Comparison of ENCODE assay signal across 1 cellular context in the genomic region with DNA sequence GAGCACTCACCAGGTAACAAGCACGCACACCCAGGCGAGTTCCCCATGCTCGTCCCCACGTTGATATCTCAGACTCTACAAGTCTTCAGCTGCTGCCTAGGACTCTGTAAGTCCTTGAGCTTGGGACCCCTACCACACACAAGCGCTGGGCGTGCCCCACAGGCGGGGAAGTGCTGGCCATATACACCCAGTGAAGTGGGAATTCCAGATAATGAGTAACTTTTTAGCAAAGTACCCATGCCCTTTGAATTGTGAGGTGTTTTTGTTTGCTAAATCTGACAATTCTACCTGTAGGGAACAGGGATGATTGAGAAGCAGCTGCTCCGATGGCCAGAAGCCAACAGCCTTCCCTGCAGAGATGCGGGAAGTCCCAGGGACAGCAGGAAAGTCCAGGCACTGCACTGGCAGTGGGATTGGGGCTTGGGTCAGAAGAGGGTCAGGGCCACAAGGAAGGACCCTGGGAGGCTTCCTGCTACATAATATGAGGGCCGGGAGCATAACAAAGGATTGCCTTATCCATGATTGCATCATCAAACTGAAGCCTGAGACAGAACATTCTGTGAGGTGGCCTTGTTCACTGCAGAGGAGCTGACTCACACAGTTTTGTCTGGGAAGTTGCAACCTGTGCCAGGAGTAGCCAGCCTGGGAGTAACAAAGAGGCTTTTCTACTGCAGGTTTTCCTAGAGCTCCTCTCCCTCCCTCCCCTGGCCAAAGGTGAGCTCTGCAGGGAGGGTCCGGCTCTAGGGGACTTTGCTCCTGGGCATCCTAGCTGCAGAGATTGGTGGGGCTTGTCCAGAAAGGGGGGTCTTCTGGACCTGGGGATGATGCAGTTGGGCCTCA.
TF ChIP-seq lines count a peak whose summit lies in the region.

No MANE protein-coding gene starts in this region.

TF ChIP-seq in HepG2, 621 proteins besides CTCF, POLR2A, EP300 and RAD21 (continued from another document and continues in another):
- TF ChIP-seq, protein P1, sequence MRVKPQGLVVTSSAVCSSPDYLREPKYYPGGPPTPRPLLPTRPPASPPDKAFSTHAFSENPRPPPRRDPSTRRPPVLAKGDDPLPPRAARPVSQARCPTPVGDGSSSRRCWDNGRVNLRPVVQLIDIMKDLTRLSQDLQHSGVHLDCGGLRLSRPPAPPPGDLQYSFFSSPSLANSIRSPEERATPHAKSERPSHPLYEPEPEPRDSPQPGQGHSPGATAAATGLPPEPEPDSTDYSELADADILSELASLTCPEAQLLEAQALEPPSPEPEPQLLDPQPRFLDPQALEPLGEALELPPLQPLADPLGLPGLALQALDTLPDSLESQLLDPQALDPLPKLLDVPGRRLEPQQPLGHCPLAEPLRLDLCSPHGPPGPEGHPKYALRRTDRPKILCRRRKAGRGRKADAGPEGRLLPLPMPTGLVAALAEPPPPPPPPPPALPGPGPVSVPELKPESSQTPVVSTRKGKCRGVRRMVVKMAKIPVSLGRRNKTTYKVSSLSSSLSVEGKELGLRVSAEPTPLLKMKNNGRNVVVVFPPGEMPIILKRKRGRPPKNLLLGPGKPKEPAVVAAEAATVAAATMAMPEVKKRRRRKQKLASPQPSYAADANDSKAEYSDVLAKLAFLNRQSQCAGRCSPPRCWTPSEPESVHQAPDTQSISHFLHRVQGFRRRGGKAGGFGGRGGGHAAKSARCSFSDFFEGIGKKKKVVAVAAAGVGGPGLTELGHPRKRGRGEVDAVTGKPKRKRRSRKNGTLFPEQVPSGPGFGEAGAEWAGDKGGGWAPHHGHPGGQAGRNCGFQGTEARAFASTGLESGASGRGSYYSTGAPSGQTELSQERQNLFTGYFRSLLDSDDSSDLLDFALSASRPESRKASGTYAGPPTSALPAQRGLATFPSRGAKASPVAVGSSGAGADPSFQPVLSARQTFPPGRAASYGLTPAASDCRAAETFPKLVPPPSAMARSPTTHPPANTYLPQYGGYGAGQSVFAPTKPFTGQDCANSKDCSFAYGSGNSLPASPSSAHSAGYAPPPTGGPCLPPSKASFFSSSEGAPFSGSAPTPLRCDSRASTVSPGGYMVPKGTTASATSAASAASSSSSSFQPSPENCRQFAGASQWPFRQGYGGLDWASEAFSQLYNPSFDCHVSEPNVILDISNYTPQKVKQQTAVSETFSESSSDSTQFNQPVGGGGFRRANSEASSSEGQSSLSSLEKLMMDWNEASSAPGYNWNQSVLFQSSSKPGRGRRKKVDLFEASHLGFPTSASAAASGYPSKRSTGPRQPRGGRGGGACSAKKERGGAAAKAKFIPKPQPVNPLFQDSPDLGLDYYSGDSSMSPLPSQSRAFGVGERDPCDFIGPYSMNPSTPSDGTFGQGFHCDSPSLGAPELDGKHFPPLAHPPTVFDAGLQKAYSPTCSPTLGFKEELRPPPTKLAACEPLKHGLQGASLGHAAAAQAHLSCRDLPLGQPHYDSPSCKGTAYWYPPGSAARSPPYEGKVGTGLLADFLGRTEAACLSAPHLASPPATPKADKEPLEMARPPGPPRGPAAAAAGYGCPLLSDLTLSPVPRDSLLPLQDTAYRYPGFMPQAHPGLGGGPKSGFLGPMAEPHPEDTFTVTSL (CRISPR knock-in tag; IDR thresholded peaks at IDR 0.05; ENCODE audit: borderline replicate concordance) = no peak; the same call in 1 of the 2 replicates
- no peak for TF ChIP-seq ZNF251 (CRISPR knock-in tag; IDR thresholded peaks at IDR 0.05)
- TF ChIP-seq, protein P2, sequence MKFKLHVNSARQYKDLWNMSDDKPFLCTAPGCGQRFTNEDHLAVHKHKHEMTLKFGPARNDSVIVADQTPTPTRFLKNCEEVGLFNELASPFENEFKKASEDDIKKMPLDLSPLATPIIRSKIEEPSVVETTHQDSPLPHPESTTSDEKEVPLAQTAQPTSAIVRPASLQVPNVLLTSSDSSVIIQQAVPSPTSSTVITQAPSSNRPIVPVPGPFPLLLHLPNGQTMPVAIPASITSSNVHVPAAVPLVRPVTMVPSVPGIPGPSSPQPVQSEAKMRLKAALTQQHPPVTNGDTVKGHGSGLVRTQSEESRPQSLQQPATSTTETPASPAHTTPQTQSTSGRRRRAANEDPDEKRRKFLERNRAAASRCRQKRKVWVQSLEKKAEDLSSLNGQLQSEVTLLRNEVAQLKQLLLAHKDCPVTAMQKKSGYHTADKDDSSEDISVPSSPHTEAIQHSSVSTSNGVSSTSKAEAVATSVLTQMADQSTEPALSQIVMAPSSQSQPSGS (CRISPR knock-in tag; IDR thresholded peaks at IDR 0.05) = peak; percentile 94
- TF ChIP-seq MEF2D (CRISPR knock-in tag; IDR thresholded peaks at IDR 0.05) = peak; percentile 93
- TF ChIP-seq SIN3A (IDR thresholded peaks at IDR 0.05; ENCODE audit: borderline replicate concordance, low read depth, low read length) = no peak; the same call in 1 of the 2 replicates
- TF ChIP-seq MYC (CRISPR knock-in tag; IDR thresholded peaks at IDR 0.05; ENCODE audit: borderline replicate concordance) = peak; percentile 63; the same call in 1 of the 2 replicates
- no peak for TF ChIP-seq ZNF296 (CRISPR knock-in tag; conservative IDR thresholded peaks at IDR 0.05)
- TF ChIP-seq ZNF121 (CRISPR knock-in tag; IDR thresholded peaks at IDR 0.05) = 0 out of 2 replicates have a peak, but pooled peaks have one; percentile 5
- TF ChIP-seq ZNF543 (CRISPR knock-in tag; IDR thresholded peaks at IDR 0.05) = peak; percentile 47; the same call in 1 of the 2 replicates
- peak; percentile 91 for TF ChIP-seq TEAD3 (CRISPR knock-in tag; optimal IDR thresholded peaks at IDR 0.05; ENCODE audit: borderline replicate concordance)
- TF ChIP-seq, protein P3, sequence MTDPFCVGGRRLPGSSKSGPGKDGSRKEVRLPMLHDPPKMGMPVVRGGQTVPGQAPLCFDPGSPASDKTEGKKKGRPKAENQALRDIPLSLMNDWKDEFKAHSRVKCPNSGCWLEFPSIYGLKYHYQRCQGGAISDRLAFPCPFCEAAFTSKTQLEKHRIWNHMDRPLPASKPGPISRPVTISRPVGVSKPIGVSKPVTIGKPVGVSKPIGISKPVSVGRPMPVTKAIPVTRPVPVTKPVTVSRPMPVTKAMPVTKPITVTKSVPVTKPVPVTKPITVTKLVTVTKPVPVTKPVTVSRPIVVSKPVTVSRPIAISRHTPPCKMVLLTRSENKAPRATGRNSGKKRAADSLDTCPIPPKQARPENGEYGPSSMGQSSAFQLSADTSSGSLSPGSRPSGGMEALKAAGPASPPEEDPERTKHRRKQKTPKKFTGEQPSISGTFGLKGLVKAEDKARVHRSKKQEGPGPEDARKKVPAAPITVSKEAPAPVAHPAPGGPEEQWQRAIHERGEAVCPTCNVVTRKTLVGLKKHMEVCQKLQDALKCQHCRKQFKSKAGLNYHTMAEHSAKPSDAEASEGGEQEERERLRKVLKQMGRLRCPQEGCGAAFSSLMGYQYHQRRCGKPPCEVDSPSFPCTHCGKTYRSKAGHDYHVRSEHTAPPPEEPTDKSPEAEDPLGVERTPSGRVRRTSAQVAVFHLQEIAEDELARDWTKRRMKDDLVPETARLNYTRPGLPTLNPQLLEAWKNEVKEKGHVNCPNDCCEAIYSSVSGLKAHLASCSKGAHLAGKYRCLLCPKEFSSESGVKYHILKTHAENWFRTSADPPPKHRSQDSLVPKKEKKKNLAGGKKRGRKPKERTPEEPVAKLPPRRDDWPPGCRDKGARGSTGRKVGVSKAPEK (CRISPR knock-in tag; IDR thresholded peaks at IDR 0.05; ENCODE audit: borderline replicate concordance) = peak; percentile 35; the same call in 1 of the 2 replicates
- TF ChIP-seq TSC22D2 (CRISPR knock-in tag; IDR thresholded peaks at IDR 0.05; ENCODE audit: borderline replicate concordance) = no peak
- no peak; the same call in 1 of the 2 replicates for TF ChIP-seq ZNF766 (CRISPR knock-in tag; IDR thresholded peaks at IDR 0.05; ENCODE audit: borderline replicate concordance)
- TF ChIP-seq ZNF564 (CRISPR knock-in tag; IDR thresholded peaks at IDR 0.05) = peak; percentile 91
- TF ChIP-seq CHCHD3 (CRISPR knock-in tag; IDR thresholded peaks at IDR 0.05) = no peak
- TF ChIP-seq SMAD3 (CRISPR knock-in tag; IDR thresholded peaks at IDR 0.05) = peak; percentile 98
- TF ChIP-seq ZNF549 (CRISPR knock-in tag; IDR thresholded peaks at IDR 0.05) = no peak
- peak; percentile 29; the same call in 1 of the 2 replicates for TF ChIP-seq ZNF441 (CRISPR knock-in tag; IDR thresholded peaks at IDR 0.05; ENCODE audit: borderline replicate concordance)
- TF ChIP-seq, protein P4, sequence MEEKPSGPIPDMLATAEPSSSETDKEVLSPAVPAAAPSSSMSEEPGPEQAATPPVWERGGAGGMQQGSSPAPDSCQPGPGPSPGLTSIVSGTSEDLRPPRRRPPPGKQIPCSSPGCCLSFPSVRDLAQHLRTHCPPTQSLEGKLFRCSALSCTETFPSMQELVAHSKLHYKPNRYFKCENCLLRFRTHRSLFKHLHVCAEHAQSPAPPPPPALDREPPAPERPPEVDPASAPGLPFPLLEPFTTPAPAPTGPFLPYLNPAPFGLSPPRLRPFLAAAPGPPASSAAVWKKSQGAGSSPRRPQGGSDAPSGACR (CRISPR knock-in tag; IDR thresholded peaks at IDR 0.05) = peak; percentile 69; the same call in 1 of the 2 replicates
- no peak for TF ChIP-seq PTBP1 (IDR thresholded peaks at IDR 0.05; ENCODE audit: low read depth, low read length, poor library complexity, severe bottlenecking)
- no peak for TF ChIP-seq KDM5A (IDR thresholded peaks at IDR 0.05; ENCODE audit: borderline replicate concordance, low read length)
- peak; percentile 74; the same call in 1 of the 2 replicates for TF ChIP-seq STAT5B (CRISPR knock-in tag; IDR thresholded peaks at IDR 0.05)
- no peak for TF ChIP-seq HNRNPK (IDR thresholded peaks at IDR 0.05; ENCODE audit: low read depth, low read length, poor library complexity, severe bottlenecking)
- peak; percentile 53; the same call in 1 of the 2 replicates for TF ChIP-seq SNAI1 (CRISPR knock-in tag; IDR thresholded peaks at IDR 0.05; ENCODE audit: borderline replicate concordance)
- TF ChIP-seq EED (CRISPR knock-in tag; IDR thresholded peaks at IDR 0.05) = no peak
- TF ChIP-seq HNF4A (CRISPR knock-in tag; IDR thresholded peaks at IDR 0.05) = peak; percentile 88
- TF ChIP-seq MAFG (CRISPR knock-in tag; IDR thresholded peaks at IDR 0.05) = peak; percentile 64; the same call in 1 of the 2 replicates
- no peak for TF ChIP-seq ZNF230 (CRISPR knock-in tag; IDR thresholded peaks at IDR 0.05)
- peak; percentile 91; the same call in 1 of the 2 replicates for TF ChIP-seq ZSCAN9 (CRISPR knock-in tag; IDR thresholded peaks at IDR 0.05; ENCODE audit: borderline replicate concordance)
- peak; percentile 84 for TF ChIP-seq ZNF331 (CRISPR knock-in tag; IDR thresholded peaks at IDR 0.05)
- 0 out of 2 replicates have a peak, but pooled peaks have one; percentile 77 for TF ChIP-seq SALL2 (CRISPR knock-in tag; IDR thresholded peaks at IDR 0.05)
- TF ChIP-seq SIX4 (CRISPR knock-in tag; IDR thresholded peaks at IDR 0.05) = peak; percentile 91
- TF ChIP-seq KLF11 (CRISPR knock-in tag; IDR thresholded peaks at IDR 0.05) = no peak
- no peak for TF ChIP-seq XBP1 (CRISPR knock-in tag; IDR thresholded peaks at IDR 0.05)
- TF ChIP-seq HES4 (CRISPR knock-in tag; IDR thresholded peaks at IDR 0.05; ENCODE audit: borderline replicate concordance) = no peak
- TF ChIP-seq ONECUT2 (CRISPR knock-in tag; IDR thresholded peaks at IDR 0.05) = no peak; the same call in 1 of the 2 replicates
- TF ChIP-seq GPN1 (CRISPR knock-in tag; IDR thresholded peaks at IDR 0.05; ENCODE audit: borderline replicate concordance) = no peak
- no peak; the same call in 1 of the 2 replicates for TF ChIP-seq RELA (CRISPR knock-in tag; IDR thresholded peaks at IDR 0.05)
- no peak for TF ChIP-seq ZNF678 (CRISPR knock-in tag; IDR thresholded peaks at IDR 0.05)
- no peak for TF ChIP-seq ZNF672 (CRISPR knock-in tag; IDR thresholded peaks at IDR 0.05)
- TF ChIP-seq ZNF160 (CRISPR knock-in tag; IDR thresholded peaks at IDR 0.05) = no peak; the same call in 1 of the 2 replicates
- TF ChIP-seq, protein P5, sequence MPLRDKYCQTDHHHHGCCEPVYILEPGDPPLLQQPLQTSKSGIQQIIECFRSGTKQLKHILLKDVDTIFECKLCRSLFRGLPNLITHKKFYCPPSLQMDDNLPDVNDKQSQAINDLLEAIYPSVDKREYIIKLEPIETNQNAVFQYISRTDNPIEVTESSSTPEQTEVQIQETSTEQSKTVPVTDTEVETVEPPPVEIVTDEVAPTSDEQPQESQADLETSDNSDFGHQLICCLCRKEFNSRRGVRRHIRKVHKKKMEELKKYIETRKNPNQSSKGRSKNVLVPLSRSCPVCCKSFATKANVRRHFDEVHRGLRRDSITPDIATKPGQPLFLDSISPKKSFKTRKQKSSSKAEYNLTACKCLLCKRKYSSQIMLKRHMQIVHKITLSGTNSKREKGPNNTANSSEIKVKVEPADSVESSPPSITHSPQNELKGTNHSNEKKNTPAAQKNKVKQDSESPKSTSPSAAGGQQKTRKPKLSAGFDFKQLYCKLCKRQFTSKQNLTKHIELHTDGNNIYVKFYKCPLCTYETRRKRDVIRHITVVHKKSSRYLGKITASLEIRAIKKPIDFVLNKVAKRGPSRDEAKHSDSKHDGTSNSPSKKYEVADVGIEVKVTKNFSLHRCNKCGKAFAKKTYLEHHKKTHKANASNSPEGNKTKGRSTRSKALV (CRISPR knock-in tag; IDR thresholded peaks at IDR 0.05) = peak; percentile 90; the same call in 1 of the 2 replicates
- TF ChIP-seq PAX8 (CRISPR knock-in tag; IDR thresholded peaks at IDR 0.05; ENCODE audit: borderline replicate concordance) = no peak
- TF ChIP-seq ZSCAN29 (CRISPR knock-in tag; conservative IDR thresholded peaks at IDR 0.05) = 0 out of 2 replicates have a peak, but pooled peaks have one; percentile 12
- TF ChIP-seq, protein P6, sequence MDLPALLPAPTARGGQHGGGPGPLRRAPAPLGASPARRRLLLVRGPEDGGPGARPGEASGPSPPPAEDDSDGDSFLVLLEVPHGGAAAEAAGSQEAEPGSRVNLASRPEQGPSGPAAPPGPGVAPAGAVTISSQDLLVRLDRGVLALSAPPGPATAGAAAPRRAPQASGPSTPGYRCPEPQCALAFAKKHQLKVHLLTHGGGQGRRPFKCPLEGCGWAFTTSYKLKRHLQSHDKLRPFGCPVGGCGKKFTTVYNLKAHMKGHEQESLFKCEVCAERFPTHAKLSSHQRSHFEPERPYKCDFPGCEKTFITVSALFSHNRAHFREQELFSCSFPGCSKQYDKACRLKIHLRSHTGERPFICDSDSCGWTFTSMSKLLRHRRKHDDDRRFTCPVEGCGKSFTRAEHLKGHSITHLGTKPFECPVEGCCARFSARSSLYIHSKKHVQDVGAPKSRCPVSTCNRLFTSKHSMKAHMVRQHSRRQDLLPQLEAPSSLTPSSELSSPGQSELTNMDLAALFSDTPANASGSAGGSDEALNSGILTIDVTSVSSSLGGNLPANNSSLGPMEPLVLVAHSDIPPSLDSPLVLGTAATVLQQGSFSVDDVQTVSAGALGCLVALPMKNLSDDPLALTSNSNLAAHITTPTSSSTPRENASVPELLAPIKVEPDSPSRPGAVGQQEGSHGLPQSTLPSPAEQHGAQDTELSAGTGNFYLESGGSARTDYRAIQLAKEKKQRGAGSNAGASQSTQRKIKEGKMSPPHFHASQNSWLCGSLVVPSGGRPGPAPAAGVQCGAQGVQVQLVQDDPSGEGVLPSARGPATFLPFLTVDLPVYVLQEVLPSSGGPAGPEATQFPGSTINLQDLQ (CRISPR knock-in tag; IDR thresholded peaks at IDR 0.05) = 0 out of 2 replicates have a peak, but pooled peaks have one; percentile 26
- no peak for TF ChIP-seq ZNF619 (CRISPR knock-in tag; IDR thresholded peaks at IDR 0.05)
- TF ChIP-seq, protein P7, sequence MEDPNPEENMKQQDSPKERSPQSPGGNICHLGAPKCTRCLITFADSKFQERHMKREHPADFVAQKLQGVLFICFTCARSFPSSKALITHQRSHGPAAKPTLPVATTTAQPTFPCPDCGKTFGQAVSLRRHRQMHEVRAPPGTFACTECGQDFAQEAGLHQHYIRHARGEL (CRISPR knock-in tag; IDR thresholded peaks at IDR 0.05) = 0 out of 2 replicates have a peak, but pooled peaks have one; percentile 65
